ENCODE assay signal across 1 cellular context in genomic region chr17:45322168-45322567, GRCh38.
A peak's percentile ranks its signal among the peaks of the same experiment; 100 is the strongest.
TF ChIP-seq lines count a peak whose summit lies in the region.

No MANE protein-coding gene starts in this region.

TF ChIP-seq in K562, 482 proteins besides CTCF, POLR2A, EP300 and RAD21:
- TF ChIP-seq E4F1 (CRISPR knock-in tag; IDR thresholded peaks at IDR 0.05; ENCODE audit: borderline replicate concordance) = no peak
- TF ChIP-seq MCM3 (IDR thresholded peaks at IDR 0.05) = no peak
- TF ChIP-seq TRIM24 (IDR thresholded peaks at IDR 0.05) = 0 out of 4 replicates have a peak, but pooled peaks of 1 of the 2 experiments have one; percentile 33
- TF ChIP-seq ZNF316 (IDR thresholded peaks at IDR 0.05) = peak; percentile 64
- peak; percentile 65 for TF ChIP-seq TRIM28 (IDR thresholded peaks at IDR 0.05)
- no peak for TF ChIP-seq NKRF (IDR thresholded peaks at IDR 0.05; ENCODE audit: borderline replicate concordance)
- TF ChIP-seq ESRRA (IDR thresholded peaks at IDR 0.05; ENCODE audit: borderline replicate concordance, low read depth) = peak; percentile 40; the same call in 1 of the 2 replicates
- TF ChIP-seq NCOA6 (IDR thresholded peaks at IDR 0.05) = no peak
- TF ChIP-seq KDM1A (IDR thresholded peaks at IDR 0.05) = 0 out of 4 replicates have a peak, but pooled peaks of 1 of the 2 experiments have one; percentile 9
